In the genomic region with DNA sequence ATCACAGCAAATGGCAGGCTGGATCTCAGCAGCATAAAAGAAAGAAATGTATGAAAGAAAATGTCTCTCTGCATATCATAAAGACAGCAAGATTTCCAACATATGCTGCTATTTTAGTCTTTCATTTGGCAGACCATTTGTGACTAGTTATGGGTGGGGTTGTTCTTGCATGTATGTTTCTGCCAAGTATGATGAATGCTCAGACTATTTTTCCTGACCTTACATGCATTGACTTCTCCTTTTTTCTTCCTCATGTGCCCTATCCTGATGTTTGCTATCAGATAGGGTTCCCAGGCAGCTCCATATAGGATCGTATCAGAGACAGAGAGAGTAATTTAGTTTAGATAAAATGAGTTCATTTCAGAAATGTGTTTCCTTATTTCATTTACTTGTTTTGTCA, we compare ENCODE assay signal across 19 cellular contexts. TPM values are rescaled to one million over a fixed set of nuclear protein-coding genes. Genes with fewer than 3 reads are reported as not detected.
DNase-seq lines count a peak whose midpoint lies in the region; ATAC-seq and TF ChIP-seq lines count a peak whose summit lies in the region.
"Had no signal": no experiment of that assay in that cellular context is flagged by ENCODE, and none has a peak within 500 bp of the region (broad histone marks: within the 10 kb centered on the region; RNA-seq: fewer than 3 reads in every experiment).

No MANE protein-coding gene starts in this region.

- peak overlapping the region; percentile 19 for H3K4ac ChIP-seq in IMR-90 (ENCODE audit: low read depth, low read length)

- peak overlapping the region; percentile 86 for H3K18ac ChIP-seq in IMR-90 (ENCODE audit: low read depth, low read length)

- H3K23ac ChIP-seq in IMR-90 (ENCODE audit: low read depth, low read length) = peak overlapping the region; percentile 32

- ATAC-seq in IMR-90 (ENCODE audit: low read depth) = peak; percentile 35
- peak; percentile 84 for ATAC-seq in foreskin keratinocyte
- ATAC-seq in GM19023 (IDR thresholded peaks at IDR 0.05; ENCODE audit: unreplicated experiment) = no peak
- ATAC-seq: naive thymus-derived CD4-positive, alpha-beta T cell; stimulated activated naive CD8-positive, alpha-beta T cell treated with anti-CD3 and anti-CD28 coated beads, Interleukin-15, amount 100 ng/mL, for 72 hours had no signal

- H4K91ac ChIP-seq in IMR-90 (ENCODE audit: insufficient read depth, low read depth, low read length) = peak overlapping the region; percentile 40; the same call in 1 of the 2 replicates

- H3K14ac ChIP-seq in IMR-90 (replicated peaks; ENCODE audit: low read depth, low read length) = peak overlapping the region; percentile 61

- H3K27me3 ChIP-seq in IMR-90 (ENCODE audit: control insufficient read depth, insufficient read depth, low read length) (no peaks in the 10 kb centered on the region), foreskin keratinocyte (no peaks in the 10 kb centered on the region), left ventricle myocardium inferior (ENCODE audit: low read depth) (no peaks in the 10 kb centered on the region)
- H3K27me3 ChIP-seq: BLaER1 had no signal

- peaks cover 8% of the 10 kb centered on the region; the same call in 1 of the 2 replicates for H3K4me1 ChIP-seq in IMR-90 (ENCODE audit: control insufficient read depth, insufficient read depth, low read length)
- H3K4me1 ChIP-seq in foreskin keratinocyte = peaks cover 28% of the 10 kb centered on the region
- no peaks in the 10 kb centered on the region for H3K4me1 ChIP-seq in left ventricle myocardium inferior
- H3K4me1 ChIP-seq: BLaER1 had no signal

- no CpG with 5 or more reads among the region's 1 CpG for WGBS in IMR-90 (ENCODE audit: extremely low coverage in 2 of 2, insufficient read length in 1 of 2), 2 experiments

- CTCF ChIA-PET in IMR-90 (lab: Yijun Ruan, JAX) = no interaction called here

- H4K5ac ChIP-seq in IMR-90 (ENCODE audit: low read depth, low read length) = peak overlapping the region; percentile 78

- no peak for TF ChIP-seq POLR2A in IMR-90 (IDR thresholded peaks at IDR 0.05; ENCODE audit: low read depth, low read length)

- no peak overlapping the region for H3K4me3 ChIP-seq in IMR-90 (ENCODE audit: insufficient read depth, low read depth, low read length)
- H3K4me3 ChIP-seq in cardiac fibroblast (replicated peaks in 1 of 2; ENCODE audit: low read depth in 2 of 2, low read length in 2 of 2) = no peak overlapping the region
- no peak overlapping the region for H3K4me3 ChIP-seq in left ventricle myocardium inferior
- H3K4me3 ChIP-seq: BLaER1, skin epidermis had no signal

- peak; percentile 64 for DNase-seq in IMR-90
- peak; percentile 44 to 79 for DNase-seq in cardiac fibroblast (ENCODE audit: low read depth in 2 of 2)
- peak; percentile 71 to 90 for DNase-seq in foreskin keratinocyte
- peak; percentile 50 for DNase-seq in stromal cell of bone marrow (ENCODE audit: low read depth)
- no peak for DNase-seq in anterior cingulate cortex (lab: John Stamatoyannopoulos, UW)
- no peak for DNase-seq in left ventricle myocardium inferior
- DNase-seq: activated T-cell treated with anti-CD3 and anti-CD28 coated beads, Interleukin-2, amount 50 U/mL, for 48 hours; erythroblast; islet precursor cell; naive thymus-derived CD4-positive, alpha-beta T cell; NCI-H146; NCI-H748 treated with DMSO at 0.1 percent for 48 hours; posterior cingulate gyrus; SIG-M5; stimulated activated naive CD8-positive, alpha-beta T cell treated with anti-CD3 and anti-CD28 coated beads, Interleukin-15, amount 100 ng/mL, for 72 hours had no signal

- H4K8ac ChIP-seq in IMR-90 (ENCODE audit: low read depth in 2 of 2, low read length in 2 of 2) = peak overlapping the region; percentile 1 to 43; a peak in 3 of 4 replicates

- no peak overlapping the region; the same call in 1 of the 2 replicates for H2AK5ac ChIP-seq in IMR-90 (ENCODE audit: low read depth, low read length)

- peak overlapping the region; percentile 90 for H2BK5ac ChIP-seq in IMR-90 (ENCODE audit: low read depth, low read length, poor library complexity, severe bottlenecking)

- no peak overlapping the region for H2AFZ ChIP-seq in IMR-90 (replicated peaks; ENCODE audit: low read length, poor library complexity)

- H3K56ac ChIP-seq in IMR-90 (ENCODE audit: extremely low read depth, insufficient read depth, low read length) = no peak overlapping the region

- TF ChIP-seq RAD21 in IMR-90 (IDR thresholded peaks at IDR 0.05; ENCODE audit: low read length) = no peak

- no peak overlapping the region; the same call in 1 of the 2 replicates for H3K4me2 ChIP-seq in IMR-90 (ENCODE audit: low read depth, low read length)
- H3K4me2 ChIP-seq: BLaER1 had no signal

- H3K9me3 ChIP-seq in IMR-90 (ENCODE audit: control insufficient read depth, insufficient read depth, low read length) = no peaks in the 10 kb centered on the region
- H3K9me3 ChIP-seq in left ventricle myocardium inferior (replicated peaks) = no peaks in the 10 kb centered on the region
- H3K9me3 ChIP-seq: BLaER1 had no signal

- H2BK15ac ChIP-seq in IMR-90 (ENCODE audit: low read depth, low read length) = peak overlapping the region; percentile 16; the same call in 2 of the 3 replicates

- peak overlapping the region; percentile 69 for H2BK120ac ChIP-seq in IMR-90 (ENCODE audit: low read depth, low read length)

- H2BK20ac ChIP-seq in IMR-90 (ENCODE audit: low read depth, low read length) = peak overlapping the region; percentile 77

- BruUV-seq in IMR-90 (replicated peaks; lab: Mats Ljungman, UMichigan) = no TSS peak

- in situ Hi-C loops in IMR-90 (cut with MboI; ENCODE audit: low sequenced_read_pairs) = no loop called here

- intact Hi-C loops in IMR-90 (cut with micrococcal nuclease) (loop anchor here (5.0 kb wide), 1 partner anchor 50 kb away; no protein-coding TSS in a partner anchor), left ventricle myocardium inferior (cut with micrococcal nuclease) (no loop called here)

- no peak overlapping the region for H2AK9ac ChIP-seq in IMR-90 (replicated peaks; ENCODE audit: low read depth, low read length, poor library complexity)

- H3K9ac ChIP-seq in IMR-90 (ENCODE audit: low read depth, low read length) = no peak overlapping the region; the same call in 1 of the 2 replicates
- H3K9ac ChIP-seq: BLaER1 had no signal

- no peaks in the 10 kb centered on the region for H3K79me1 ChIP-seq in IMR-90 (ENCODE audit: low read depth in 1 of 2, low read length in 2 of 2)

- peak overlapping the region; percentile 77; the same call in 1 of the 2 replicates for H3K27ac ChIP-seq in IMR-90 (ENCODE audit: insufficient read depth, low read length)
- peak overlapping the region; percentile 58 for H3K27ac ChIP-seq in foreskin keratinocyte
- no peak overlapping the region for H3K27ac ChIP-seq in left ventricle myocardium inferior (replicated peaks)
- H3K27ac ChIP-seq: BLaER1 had no signal

- no peaks in the 10 kb centered on the region for H4K20me1 ChIP-seq in IMR-90 (ENCODE audit: insufficient read depth, low read length)
- H4K20me1 ChIP-seq: BLaER1 had no signal

- no peaks in the 10 kb centered on the region; the same call in 1 of the 2 replicates for H3K9me1 ChIP-seq in IMR-90 (ENCODE audit: insufficient read depth, low read length)

- H3K36me3 ChIP-seq in IMR-90 (ENCODE audit: control insufficient read depth, insufficient read depth, low read length) (no peaks in the 10 kb centered on the region), left ventricle myocardium inferior (no peaks in the 10 kb centered on the region)
- H3K36me3 ChIP-seq: BLaER1 had no signal

- POLR2A ChIA-PET in IMR-90 (lab: Charles Lee; ENCODE audit: unreplicated experiment) = no interaction called here

- dilution Hi-C loops in IMR-90 (cut with HindIII; ENCODE audit: low sequenced_read_pairs, unreplicated experiment) = no loop called here

- TF ChIP-seq CTCF in IMR-90 (conservative IDR thresholded peaks at IDR 0.05; ENCODE audit: low read depth, low read length) (no peak), cardiac fibroblast (IDR thresholded peaks at IDR 0.05; ENCODE audit: low read depth, low read length) (no peak), foreskin keratinocyte (conservative IDR thresholded peaks at IDR 0.05) (no peak), left ventricle myocardium inferior (IDR thresholded peaks at IDR 0.05; ENCODE audit: borderline replicate concordance) (no peak)

TF ChIP-seq in IMR-90, 13 proteins besides CTCF, POLR2A, EP300 and RAD21:
- TF ChIP-seq MAZ (IDR thresholded peaks at IDR 0.05; ENCODE audit: borderline replicate concordance, low read depth, low read length) (no peak), RFX5 (IDR thresholded peaks at IDR 0.05; ENCODE audit: low read depth, low read length) (no peak), CEBPB (IDR thresholded peaks at IDR 0.05; ENCODE audit: low read depth, low read length) (no peak), MAFK (IDR thresholded peaks at IDR 0.05; ENCODE audit: low read depth, low read length) (no peak)
- TF ChIP-seq, protein P1, sequence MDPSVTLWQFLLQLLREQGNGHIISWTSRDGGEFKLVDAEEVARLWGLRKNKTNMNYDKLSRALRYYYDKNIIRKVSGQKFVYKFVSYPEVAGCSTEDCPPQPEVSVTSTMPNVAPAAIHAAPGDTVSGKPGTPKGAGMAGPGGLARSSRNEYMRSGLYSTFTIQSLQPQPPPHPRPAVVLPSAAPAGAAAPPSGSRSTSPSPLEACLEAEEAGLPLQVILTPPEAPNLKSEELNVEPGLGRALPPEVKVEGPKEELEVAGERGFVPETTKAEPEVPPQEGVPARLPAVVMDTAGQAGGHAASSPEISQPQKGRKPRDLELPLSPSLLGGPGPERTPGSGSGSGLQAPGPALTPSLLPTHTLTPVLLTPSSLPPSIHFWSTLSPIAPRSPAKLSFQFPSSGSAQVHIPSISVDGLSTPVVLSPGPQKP (IDR thresholded peaks at IDR 0.05; ENCODE audit: borderline replicate concordance, low read depth, low read length) = no peak

RNA-seq across cellular contexts. Expression of a gene that starts 58.4 kb away (rescaled TPM):
- total RNA-seq in IMR-90 (2012; rRNA removed) = 15.3 and 15.6 TPM in 2 replicates
- polyA plus RNA-seq in IMR-90 (2012; rRNA removed) = 2.5 and 3.3 TPM in 2 replicates
- 1.3 and 2.0 TPM in 2 replicates for polyA plus RNA-seq in IMR-90 (2012; cell fraction: cytosol; rRNA removed)
- 2.9 and 7.0 TPM in 2 replicates for polyA plus RNA-seq in IMR-90 (2012; cell fraction: nucleus; rRNA removed; ENCODE audit: low replicate concordance)
- 1.5 and 1.7 TPM in 2 replicates for total RNA-seq in foreskin keratinocyte
- 0.18 and 0.21 TPM in 2 replicates for polyA plus RNA-seq in foreskin keratinocyte
- total RNA-seq in left ventricle myocardium inferior = 9.1 TPM
- total RNA-seq: OCI-LY7 had no signal

Comparison
In these comparisons a context has a peak if more than half of its experiments do, and no peak if none do; other contexts are left out.
1. DNase-seq: peak in IMR-90 (single experiment), cardiac fibroblast (2 of 2), foreskin keratinocyte (2 of 2) and stromal cell of bone marrow (single experiment); none in anterior cingulate cortex (0 of 58) and left ventricle myocardium inferior (single experiment).